8 cellular contexts compared by ENCODE assay signal in genomic region chr16:57184890-57185445, GRCh38. TPM values are rescaled to one million over a fixed set of nuclear protein-coding genes. Genes with fewer than 3 reads are reported as not detected.
A peak's percentile ranks its signal among the peaks of the same experiment; 100 is the strongest.
DNase-seq lines count a peak whose midpoint lies in the region; ATAC-seq lines count a peak whose summit lies in the region.

No MANE protein-coding gene starts in this region.

- no peaks in the 10 kb centered on the region for H3K27me3 ChIP-seq in iPS-20b (ENCODE audit: insufficient read depth, low read length)
- no peaks in the 10 kb centered on the region for H3K27me3 ChIP-seq in subcutaneous abdominal adipose tissue (ENCODE audit: control insufficient read depth in 5 of 5, insufficient read depth in 4 of 5, low read length in 5 of 5)

- H3K27ac Mint-ChIP-seq in activated T-cell treated with anti-CD3 and anti-CD28 coated beads, Interleukin-2, amount 50 U/mL, for 72 hours: peak overlapping the region; percentile 100

- peak overlapping the region; percentile 96 for H3K9ac ChIP-seq in iPS-20b (ENCODE audit: low read depth, low read length)
- H3K9ac ChIP-seq in subcutaneous abdominal adipose tissue (ENCODE audit: low read length in 5 of 5): peak overlapping the region; percentile 12 to 95 (median 90)

- H3K27ac ChIP-seq in iPS-20b (ENCODE audit: low read length) (peak overlapping the region; percentile 72), subcutaneous abdominal adipose tissue (ENCODE audit: low read depth, low read length) (peak overlapping the region; percentile 97)

- H3K4me3 ChIP-seq in iPS-20b (ENCODE audit: low read length): peak overlapping the region; percentile 99
- peak overlapping the region; percentile 85 to 95 (median 89) for H3K4me3 ChIP-seq in subcutaneous abdominal adipose tissue (ENCODE audit: low read depth in 1 of 5, low read length in 5 of 5)

- H3K36me3 Mint-ChIP-seq in activated T-cell treated with anti-CD3 and anti-CD28 coated beads, Interleukin-2, amount 50 U/mL, for 72 hours (ENCODE audit: insufficient read depth in 2 of 2): peaks cover 5 to 13% of the 10 kb centered on the region in 2 donors

- H3K36me3 ChIP-seq in iPS-20b (ENCODE audit: insufficient read depth, low read depth, low read length) (no peaks in the 10 kb centered on the region), subcutaneous abdominal adipose tissue (ENCODE audit: control insufficient read depth in 5 of 5, insufficient read depth in 5 of 5, low read length in 5 of 5) (peaks cover 0 to 2% (median 0%) of the 10 kb centered on the region in 5 donors)

- H3K27me3 Mint-ChIP-seq in activated T-cell treated with anti-CD3 and anti-CD28 coated beads, Interleukin-2, amount 50 U/mL, for 72 hours (ENCODE audit: low read depth): no peaks in the 10 kb centered on the region

- DNase-seq in NCI-H82 (lab: John Stamatoyannopoulos, UW) (peak; percentile 25), NCI-H82 treated with DMSO at 0.1 percent for 48 hours (lab: John Stamatoyannopoulos, UW; ENCODE audit: unreplicated experiment) (no peak), retina (no peak), HCEC 1CT (no peak), SKM-1 (lab: John Stamatoyannopoulos, UW; ENCODE audit: unreplicated experiment) (no peak)
- no peak for DNase-seq in activated T-cell treated with anti-CD3 and anti-CD28 coated beads, Interleukin-2, amount 50 U/mL, for 72 hours

- ATAC-seq in activated T-cell treated with anti-CD3 and anti-CD28 coated beads, Interleukin-2, amount 50 U/mL, for 72 hours (replicated peaks in 1 of 2): no peak

- H3K4me1 Mint-ChIP-seq in activated T-cell treated with anti-CD3 and anti-CD28 coated beads, Interleukin-2, amount 50 U/mL, for 72 hours (ENCODE audit: low read depth): peaks cover 46% of the 10 kb centered on the region

- H3K4me3 Mint-ChIP-seq in activated T-cell treated with anti-CD3 and anti-CD28 coated beads, Interleukin-2, amount 50 U/mL, for 72 hours: peak overlapping the region; percentile 95 to 100

- peaks cover 16% of the 10 kb centered on the region; the same call in 1 of the 2 replicates for H3K4me1 ChIP-seq in iPS-20b (ENCODE audit: insufficient read depth, low read length)
- H3K4me1 ChIP-seq in subcutaneous abdominal adipose tissue (ENCODE audit: control insufficient read depth in 5 of 5, insufficient read depth in 5 of 5, low read length in 5 of 5): peaks cover 5 to 31% (median 28%) of the 10 kb centered on the region in 5 donors

- H3K9me3 Mint-ChIP-seq in activated T-cell treated with anti-CD3 and anti-CD28 coated beads, Interleukin-2, amount 50 U/mL, for 72 hours: no peaks in the 10 kb centered on the region

- H3K9me3 ChIP-seq in iPS-20b (ENCODE audit: insufficient read depth, low read depth, low read length) (no peaks in the 10 kb centered on the region), subcutaneous abdominal adipose tissue (ENCODE audit: control insufficient read depth in 5 of 5, low read length in 5 of 5) (no peaks in the 10 kb centered on the region)

RNA-seq across cellular contexts. Expression of gene PSME3IP1, which starts 0.9 kb away (rescaled TPM):
- 100 to 1,000 TPM; 120 to 140 TPM for total RNA-seq in activated T-cell treated with anti-CD3 and anti-CD28 coated beads, Interleukin-2, amount 50 U/mL, for 72 hours

RNA-seq across cellular contexts. Expression of gene RSPRY1, which starts 1.2 kb away (rescaled TPM):
- total RNA-seq in activated T-cell treated with anti-CD3 and anti-CD28 coated beads, Interleukin-2, amount 50 U/mL, for 72 hours: 10 to 100 TPM; 33.9 to 39.8 TPM
